Comparison of ENCODE assay signal across 11 cellular contexts in the genomic region with DNA sequence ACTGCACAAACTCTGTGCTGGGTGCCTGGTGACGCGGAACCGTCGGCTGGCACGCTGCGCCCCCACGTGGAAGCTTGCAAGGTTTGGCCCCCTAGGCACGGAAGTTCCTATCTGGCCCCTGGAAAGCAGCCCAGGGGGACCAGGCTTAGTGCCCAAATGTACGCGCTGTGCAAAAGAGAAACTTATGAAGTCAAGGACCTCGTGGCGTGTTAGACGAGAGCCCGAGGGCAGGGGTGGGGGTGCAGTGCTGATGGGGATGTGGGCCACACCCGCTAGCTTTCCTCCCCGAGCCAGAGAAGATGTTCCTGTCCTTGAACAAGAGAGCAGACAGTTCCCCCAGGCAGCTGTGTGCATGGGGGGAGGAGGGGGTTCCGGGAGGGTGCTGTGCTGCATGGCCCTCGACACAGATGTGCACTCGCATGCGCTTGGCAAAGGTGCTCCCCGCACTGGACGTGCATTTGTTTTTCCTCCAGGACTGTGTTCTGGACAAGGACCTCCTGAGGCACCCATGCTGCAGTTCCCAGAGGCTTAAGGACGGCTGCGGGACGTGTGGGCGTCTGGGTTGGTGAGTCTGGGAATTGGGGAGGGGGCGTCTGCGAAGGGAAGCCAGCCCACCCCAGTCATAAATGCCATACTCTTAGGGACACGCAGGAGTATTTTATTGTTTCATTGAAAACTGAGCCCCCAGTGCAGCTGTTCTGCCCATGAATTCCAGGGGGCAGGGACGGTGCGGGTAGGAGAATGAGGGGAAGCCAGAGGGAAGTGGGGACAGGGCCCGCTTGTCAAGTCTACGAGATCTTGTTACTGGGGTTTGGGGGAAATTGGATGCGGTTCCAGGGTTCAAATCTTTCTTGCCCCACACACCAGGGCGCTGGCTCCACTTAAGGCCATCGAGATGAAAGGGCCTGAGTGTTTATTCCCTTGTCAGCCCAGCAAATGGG.
A peak's percentile ranks its signal among the peaks of the same experiment; 100 is the strongest.
DNase-seq lines count a peak whose midpoint lies in the region; ATAC-seq and TF ChIP-seq lines count a peak whose summit lies in the region.
"Had no signal": no experiment of that assay in that cellular context is flagged by ENCODE, and none has a peak within 500 bp of the region (broad histone marks: within the 10 kb centered on the region; RNA-seq: fewer than 3 reads in every experiment).

No MANE protein-coding gene starts in this region.

- no peaks in the 10 kb centered on the region for H3K4me1 Mint-ChIP-seq in activated CD8-positive, alpha-beta memory T cell treated with anti-CD3 and anti-CD28 coated beads, Interleukin-2, amount 10 ng/mL, durations not matched to agents 7 days and 5 days
- no peaks in the 10 kb centered on the region for H3K4me1 Mint-ChIP-seq in activated CD8-positive, alpha-beta T cell treated with anti-CD3 and anti-CD28 coated beads for 36 hours (ENCODE audit: low read depth)
- H3K4me1 Mint-ChIP-seq: CD4-positive, CD25-positive, alpha-beta regulatory T cell; stimulated activated effector memory CD8-positive, alpha-beta T cell treated with anti-CD3 and anti-CD28 coated beads, Interleukin-12 subunit alpha, Interleukin-12 subunit beta, amount 100 ng/mL, for 72 hours had no signal

- H3K4me3 Mint-ChIP-seq in activated CD8-positive, alpha-beta memory T cell treated with anti-CD3 and anti-CD28 coated beads, Interleukin-2, amount 10 ng/mL, durations not matched to agents 7 days and 5 days: no peak overlapping the region
- H3K4me3 Mint-ChIP-seq in activated CD8-positive, alpha-beta T cell treated with anti-CD3 and anti-CD28 coated beads for 36 hours: no peak overlapping the region
- H3K4me3 Mint-ChIP-seq: activated naive CD8-positive, alpha-beta T cell; CD4-positive, CD25-positive, alpha-beta regulatory T cell; stimulated activated effector memory CD8-positive, alpha-beta T cell treated with anti-CD3 and anti-CD28 coated beads, Interleukin-12 subunit alpha, Interleukin-12 subunit beta, amount 100 ng/mL, for 72 hours had no signal

- TF ChIP-seq CTCF in activated CD8-positive, alpha-beta T cell treated with anti-CD3 and anti-CD28 coated beads for 36 hours (IDR thresholded peaks at IDR 0.05): peak; percentile 51
- peak; percentile 35 to 52 (median 50) for TF ChIP-seq CTCF in transverse colon (IDR thresholded peaks at IDR 0.05)

- TF ChIP-seq EP300 in transverse colon (IDR thresholded peaks at IDR 0.05; ENCODE audit: low read depth): no peak

- no peaks in the 10 kb centered on the region for H3K27me3 Mint-ChIP-seq in activated CD8-positive, alpha-beta memory T cell treated with anti-CD3 and anti-CD28 coated beads, Interleukin-2, amount 10 ng/mL, durations not matched to agents 7 days and 5 days
- H3K27me3 Mint-ChIP-seq in activated CD8-positive, alpha-beta T cell treated with anti-CD3 and anti-CD28 coated beads for 36 hours: peaks cover 10% of the 10 kb centered on the region

- H3K9me3 ChIP-seq in transverse colon: no peaks in the 10 kb centered on the region

- no peak overlapping the region for H3K27ac ChIP-seq in transverse colon

- H3K27ac Mint-ChIP-seq in activated CD8-positive, alpha-beta memory T cell treated with anti-CD3 and anti-CD28 coated beads, Interleukin-2, amount 10 ng/mL, durations not matched to agents 7 days and 5 days: no peak overlapping the region
- no peak overlapping the region for H3K27ac Mint-ChIP-seq in activated CD8-positive, alpha-beta T cell treated with anti-CD3 and anti-CD28 coated beads for 36 hours
- H3K27ac Mint-ChIP-seq: activated naive CD8-positive, alpha-beta T cell; CD4-positive, CD25-positive, alpha-beta regulatory T cell; stimulated activated effector memory CD8-positive, alpha-beta T cell treated with anti-CD3 and anti-CD28 coated beads, Interleukin-12 subunit alpha, Interleukin-12 subunit beta, amount 100 ng/mL, for 72 hours had no signal

- no peaks in the 10 kb centered on the region for H3K27me3 ChIP-seq in transverse colon

- no peaks in the 10 kb centered on the region for H3K9me3 Mint-ChIP-seq in activated CD8-positive, alpha-beta memory T cell treated with anti-CD3 and anti-CD28 coated beads, Interleukin-2, amount 10 ng/mL, durations not matched to agents 7 days and 5 days (ENCODE audit: low read depth)
- H3K9me3 Mint-ChIP-seq in activated CD8-positive, alpha-beta T cell treated with anti-CD3 and anti-CD28 coated beads for 36 hours: no peaks in the 10 kb centered on the region
- H3K9me3 Mint-ChIP-seq: stimulated activated effector memory CD8-positive, alpha-beta T cell treated with anti-CD3 and anti-CD28 coated beads, Interleukin-12 subunit alpha, Interleukin-12 subunit beta, amount 100 ng/mL, for 72 hours had no signal

- 48 to 95% methylated on average over 4 to 36 of the region's 36 CpGs for WGBS in transverse colon (ENCODE audit: low coverage in 1 of 2), 2 donors

- in situ Hi-C loops in transverse colon (cut with MboI; ENCODE audit: low pct_ligation_motif_present in 1 of 4, low pct_unique_long_range_greater_than_20kb in 1 of 4, low sequenced_read_pairs in 3 of 4): no loop called here

- no peak for TF ChIP-seq POLR2A in transverse colon (IDR thresholded peaks at IDR 0.05)

- CTCF ChIA-PET in activated CD8-positive, alpha-beta memory T cell treated with anti-CD3 and anti-CD28 coated beads, Interleukin-2, amount 10 ng/mL, durations not matched to agents 7 days and 5 days (lab: Charles Lee): interaction anchor here (1.0 kb wide), 1 partner anchor 488 kb away, joined by 3 read pairs; no protein-coding TSS in a partner anchor
- CTCF ChIA-PET in activated CD8-positive, alpha-beta T cell treated with anti-CD3 and anti-CD28 coated beads for 36 hours (lab: Charles Lee): interaction anchor here (1.1 to 1.3 kb wide), 3 partner anchors 14 to 339 kb away, joined by 3 to 4 read pairs (median 3); no protein-coding TSS in a partner anchor

- no peak overlapping the region for H3K4me3 ChIP-seq in transverse colon

- H3K36me3 ChIP-seq in transverse colon: no peaks in the 10 kb centered on the region

- peaks cover 0 to 11% (median 3%) of the 10 kb centered on the region in 4 donors for H3K4me1 ChIP-seq in transverse colon

- no peak for ATAC-seq in activated CD8-positive, alpha-beta memory T cell treated with anti-CD3 and anti-CD28 coated beads, Interleukin-2, amount 10 ng/mL, durations not matched to agents 7 days and 5 days
- no peak for ATAC-seq in activated CD8-positive, alpha-beta T cell treated with anti-CD3 and anti-CD28 coated beads for 36 hours
- ATAC-seq in GM18867 (IDR thresholded peaks at IDR 0.05; ENCODE audit: unreplicated experiment) (no peak), GM21423 (IDR thresholded peaks at IDR 0.05; ENCODE audit: unreplicated experiment) (no peak), HG03442 (IDR thresholded peaks at IDR 0.05; ENCODE audit: unreplicated experiment) (no peak)
- ATAC-seq: stimulated activated effector memory CD8-positive, alpha-beta T cell treated with anti-CD3 and anti-CD28 coated beads, Interleukin-12 subunit alpha, Interleukin-12 subunit beta, amount 100 ng/mL, for 72 hours had no signal

- POLR2A ChIA-PET in activated CD8-positive, alpha-beta T cell treated with anti-CD3 and anti-CD28 coated beads for 36 hours (lab: Charles Lee): no interaction called here

- no peaks in the 10 kb centered on the region for H3K36me3 Mint-ChIP-seq in activated CD8-positive, alpha-beta memory T cell treated with anti-CD3 and anti-CD28 coated beads, Interleukin-2, amount 10 ng/mL, durations not matched to agents 7 days and 5 days
- no peaks in the 10 kb centered on the region for H3K36me3 Mint-ChIP-seq in activated CD8-positive, alpha-beta T cell treated with anti-CD3 and anti-CD28 coated beads for 36 hours (ENCODE audit: low read depth)
- H3K36me3 Mint-ChIP-seq: activated naive CD8-positive, alpha-beta T cell; CD4-positive, CD25-positive, alpha-beta regulatory T cell; stimulated activated effector memory CD8-positive, alpha-beta T cell treated with anti-CD3 and anti-CD28 coated beads, Interleukin-12 subunit alpha, Interleukin-12 subunit beta, amount 100 ng/mL, for 72 hours had no signal

- intact Hi-C loops in activated CD8-positive, alpha-beta T cell treated with anti-CD3 and anti-CD28 coated beads for 36 hours (cut with micrococcal nuclease): no loop called here
- intact Hi-C loops in transverse colon (cut with DNase I; ENCODE audit: low total_unique reads): no loop called here

- peak; percentile 60 for DNase-seq in activated CD8-positive, alpha-beta memory T cell treated with anti-CD3 and anti-CD28 coated beads, Interleukin-2, amount 50 U/mL, for 48 hours
- DNase-seq in activated CD8-positive, alpha-beta memory T cell treated with anti-CD3 and anti-CD28 coated beads, Interleukin-2, amount 10 ng/mL, durations not matched to agents 7 days and 5 days: no peak
- peak; percentile 46 for DNase-seq in activated CD8-positive, alpha-beta T cell treated with anti-CD3 and anti-CD28 coated beads for 36 hours
- peak; percentile 40 for DNase-seq in hepatic stellate cell (ENCODE audit: low spot score)
- DNase-seq in transverse colon: peak; percentile 34
- DNase-seq: CD4-positive, CD25-positive, alpha-beta regulatory T cell had no signal
